ENCODE assay signal across 1 cellular context in genomic region chr20:54353337-54353736, GRCh38.
TF ChIP-seq lines count a peak whose summit lies in the region.

No MANE protein-coding gene starts in this region.

TF ChIP-seq in HepG2, 621 proteins besides CTCF, POLR2A, EP300 and RAD21 (continued from another document):
- TF ChIP-seq ZSCAN5A (CRISPR knock-in tag; IDR thresholded peaks at IDR 0.05; ENCODE audit: borderline replicate concordance) (no peak), LRRFIP1 (CRISPR knock-in tag; conservative IDR thresholded peaks at IDR 0.05) (no peak), SRF (IDR thresholded peaks at IDR 0.05; ENCODE audit: low read depth, low read length) (no peak)
